ENCODE assay signal across 22 cellular contexts in genomic region chr1:198304431-198304830, GRCh38.
"Had no signal": no experiment of that assay in that cellular context is flagged by ENCODE, and none has a peak within 500 bp of the region (broad histone marks: within the 10 kb centered on the region; RNA-seq: fewer than 3 reads in every experiment).

No MANE protein-coding gene starts in this region.

- H3K4me3 ChIP-seq: colonic mucosa, heart left ventricle, lung, spleen, stomach, thoracic aorta, transverse colon had no signal

- ATAC-seq: heart left ventricle, left colon, left ventricle myocardium superior, sciatic nerve had no signal

- DNase-seq: colonic mucosa; dermis blood vessel endothelial cell; erythroblast; heart left ventricle; hippocampal formation; left colon; left ventricle myocardium superior; mesendoderm; naive B cell; nephron progenitor cell; posterior cingulate gyrus; spleen; stimulated activated CD4-positive, alpha-beta T cell treated with anti-CD3 and anti-CD28 coated beads, Interleukin-15, amount 100 ng/mL, for 24 hours; stimulated activated CD4-positive, alpha-beta T cell treated with anti-CD3 and anti-CD28 coated beads, Interleukin-1b, Interleukin-23, amount 100 ng/mL, for 48 hours; stimulated activated CD4-positive, alpha-beta T cell treated with anti-CD3 and anti-CD28 coated beads, Interleukin-4, amount 100 ng/mL, for 4 hours; stimulated activated naive CD4-positive, alpha-beta T cell; stomach; substantia nigra; transverse colon had no signal
